ENCODE assay signal across 19 cellular contexts in the genomic region with DNA sequence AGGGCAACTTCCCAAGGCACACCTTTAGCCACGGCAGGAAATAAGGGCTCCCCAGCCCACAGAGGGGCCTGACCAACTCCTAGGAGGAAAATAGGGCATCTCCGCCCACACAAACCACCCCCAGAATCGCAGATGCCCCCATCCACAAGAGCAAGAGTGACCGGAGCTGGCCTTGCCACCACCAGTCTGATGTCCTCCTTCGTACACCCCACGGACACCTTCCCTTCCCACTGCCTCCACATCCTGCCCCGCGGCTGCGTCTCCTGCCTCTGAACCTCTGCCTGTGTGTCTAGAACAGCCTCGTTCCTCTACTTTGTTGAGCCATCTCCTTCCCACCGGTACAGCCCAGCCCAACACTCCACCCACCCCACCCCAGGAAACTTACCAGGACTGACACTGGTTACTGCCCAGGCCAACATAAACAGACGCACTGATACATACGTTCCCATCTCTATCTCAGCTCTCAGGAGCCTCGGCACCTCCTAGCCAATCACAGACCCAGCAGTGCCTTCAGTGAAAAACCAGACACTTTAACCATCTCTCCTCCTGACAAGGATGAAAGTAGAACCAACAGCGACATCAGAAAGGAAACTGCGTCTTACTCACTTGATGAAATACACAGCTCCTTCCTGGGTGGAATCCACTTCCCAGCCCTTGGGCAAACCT.
"Had no signal": no experiment of that assay in that cellular context is flagged by ENCODE, and none has a peak within 500 bp of the region (broad histone marks: within the 10 kb centered on the region; RNA-seq: fewer than 3 reads in every experiment).

No MANE protein-coding gene starts in this region.

- DNase-seq: erythroblast; foreskin melanocyte; kidney; left cardiac atrium; left ventricle myocardium superior; mammary epithelial cell; nephron progenitor cell; spleen; stimulated activated CD4-positive, alpha-beta T cell treated with anti-CD3 and anti-CD28 coated beads, Interleukin-1b, Interleukin-23, amount 100 ng/mL, for 48 hours; stimulated activated CD4-positive, alpha-beta T cell treated with anti-CD3 and anti-CD28 coated beads, Interleukin-4, amount 100 ng/mL, for 24 hours; stimulated activated naive B cell treated with anti-CD40 and anti-IgM and Interleukin-4, amounts not matched to agents 10 μg/mL and 1 μg/mL and 100 μg/mL, for 72 hours; stimulated activated naive CD8-positive, alpha-beta T cell treated with anti-CD3 and anti-CD28 coated beads, Interleukin-15, amount 100 ng/mL, for 72 hours; testis; transverse colon had no signal

- H3K4me2 ChIP-seq: hepatocyte had no signal

- H3K4me3 ChIP-seq: hepatocyte, spleen, testis, transverse colon had no signal

- H3K4me3 Mint-ChIP-seq: dendritic cell treated with granulocyte-macrophage colony-stimulating factor and Interleukin-4, amounts not matched to agents 40 ng/mL and 50 ng/mL, for 4 days; naive thymus-derived CD4-positive, alpha-beta T cell; nephron progenitor cell; stimulated activated naive B cell treated with anti-CD40 and anti-IgM and Interleukin-4, amounts not matched to agents 10 μg/mL and 1 μg/mL and 100 μg/mL, for 72 hours; stimulated activated naive CD8-positive, alpha-beta T cell treated with anti-CD3 and anti-CD28 coated beads, Interleukin-15, amount 100 ng/mL, for 72 hours had no signal

- H3K9me3 ChIP-seq: spleen, testis, transverse colon had no signal

- H3K27me3 ChIP-seq: hepatocyte, testis, transverse colon had no signal

- H3K36me3 ChIP-seq: spleen, transverse colon had no signal

- H3K27ac Mint-ChIP-seq: dendritic cell treated with granulocyte-macrophage colony-stimulating factor and Interleukin-4, amounts not matched to agents 40 ng/mL and 50 ng/mL, for 4 days; nephron progenitor cell; stimulated activated naive CD8-positive, alpha-beta T cell treated with anti-CD3 and anti-CD28 coated beads, Interleukin-15, amount 100 ng/mL, for 72 hours had no signal

- H3K36me3 Mint-ChIP-seq: naive thymus-derived CD4-positive, alpha-beta T cell; stimulated activated naive B cell treated with anti-CD40 and anti-IgM and Interleukin-4, amounts not matched to agents 10 μg/mL and 1 μg/mL and 100 μg/mL, for 72 hours had no signal

- ATAC-seq: left cardiac atrium; left ventricle myocardium superior; naive thymus-derived CD4-positive, alpha-beta T cell; sciatic nerve; stimulated activated naive B cell treated with anti-CD40 and anti-IgM and Interleukin-4, amounts not matched to agents 10 μg/mL and 1 μg/mL and 100 μg/mL, for 72 hours; stimulated activated naive CD8-positive, alpha-beta T cell treated with anti-CD3 and anti-CD28 coated beads, Interleukin-15, amount 100 ng/mL, for 72 hours had no signal

- H3K27ac ChIP-seq: hepatocyte, spleen, testis, transverse colon had no signal

- FAIRE-seq: colon, kidney had no signal

- H3K9me3 Mint-ChIP-seq: dendritic cell treated with granulocyte-macrophage colony-stimulating factor and Interleukin-4, amounts not matched to agents 40 ng/mL and 50 ng/mL, for 4 days; naive thymus-derived CD4-positive, alpha-beta T cell; nephron progenitor cell; stimulated activated naive B cell treated with anti-CD40 and anti-IgM and Interleukin-4, amounts not matched to agents 10 μg/mL and 1 μg/mL and 100 μg/mL, for 72 hours; stimulated activated naive CD8-positive, alpha-beta T cell treated with anti-CD3 and anti-CD28 coated beads, Interleukin-15, amount 100 ng/mL, for 72 hours had no signal

- H2AFZ ChIP-seq: hepatocyte had no signal
